Comparison of ENCODE assay signal across 8 cellular contexts in the genomic region with DNA sequence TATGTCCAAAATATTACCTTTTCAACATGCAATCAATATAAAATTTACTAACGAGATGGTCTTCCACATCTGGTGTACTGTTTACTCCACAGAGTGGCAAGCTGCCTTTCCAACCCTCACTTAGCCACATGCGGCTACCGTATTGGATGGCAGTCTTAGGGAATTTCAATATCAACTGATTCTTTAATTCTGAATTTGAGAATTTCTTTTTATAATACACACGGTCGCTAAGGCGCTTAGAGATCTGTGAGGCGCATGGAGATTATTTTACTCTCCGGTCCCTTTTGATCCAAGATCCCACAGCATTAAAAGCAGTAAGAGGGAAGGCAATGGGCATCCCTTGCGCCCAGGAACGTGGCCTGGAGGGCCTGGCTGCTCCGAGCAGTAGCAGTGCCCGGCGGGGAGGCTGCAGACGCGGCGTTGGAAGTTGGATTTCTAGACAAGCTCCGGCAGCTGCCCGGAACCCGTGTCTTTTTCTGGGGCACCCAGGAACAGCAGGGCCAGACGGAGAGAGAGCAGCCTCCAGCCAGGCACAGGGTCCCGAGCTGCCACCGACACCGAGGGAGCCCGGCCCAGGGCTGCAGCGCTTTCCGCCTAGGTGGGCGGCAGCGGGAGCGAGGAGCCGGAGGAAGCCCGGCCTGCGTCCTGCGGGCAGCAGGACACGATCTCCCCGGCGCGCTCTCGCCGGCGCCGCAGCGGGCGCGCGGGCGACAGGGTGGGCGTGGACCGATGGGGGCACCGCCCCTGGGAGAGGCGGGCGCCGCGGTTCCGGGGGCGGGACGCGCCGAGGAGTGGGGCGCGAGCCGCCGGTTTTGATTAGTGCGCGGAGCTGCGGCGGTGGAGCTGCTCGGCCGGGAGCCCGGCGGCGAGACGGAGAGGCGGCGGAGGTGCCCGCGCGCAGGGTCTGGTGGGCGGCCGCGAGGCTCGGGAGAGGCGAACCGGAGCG. TPM values are rescaled to one million over a fixed set of nuclear protein-coding genes. Genes with fewer than 3 reads are reported as not detected.
DNase-seq lines count a peak whose midpoint lies in the region; ATAC-seq and TF ChIP-seq lines count a peak whose summit lies in the region.

A gene (plus strand): TSS at position 819 of the 946 bp plus-strand sequence. CDS start 402 bp downstream, outside the sequence.

- H3K27ac Mint-ChIP-seq in Caco-2 (ENCODE audit: unreplicated experiment), result peak within 1 kb of the TSS; percentile 94

- H3K36me3 ChIP-seq in Caco-2 (ENCODE audit: control insufficient read depth, insufficient read depth, low read length) (no peaks in the 10 kb centered on the region), HUES48 (ENCODE audit: control insufficient read depth, insufficient read depth, low read length) (no peaks in the 10 kb centered on the region), OCI-LY3 (replicated peaks; ENCODE audit: low read depth, low read length) (peaks cover 31% of the 10 kb centered on the region), mucosa of rectum (ENCODE audit: control insufficient read depth in 2 of 2, insufficient read depth in 2 of 2, low read length in 2 of 2) (no peaks in the 10 kb centered on the region)

- H3K27ac ChIP-seq in HUES48 (ENCODE audit: low read depth, low read length) (peak within 1 kb of the TSS; percentile 88), OCI-LY3 (ENCODE audit: low read length) (peak within 1 kb of the TSS; percentile 93), mucosa of rectum (ENCODE audit: low read depth in 2 of 2, low read length in 2 of 2) (peak within 1 kb of the TSS; percentile 95 to 96)

- intact Hi-C loops in Caco-2 (cut with micrococcal nuclease; ENCODE audit: unreplicated experiment), result loop anchor here (2.0 to 5.0 kb wide), 3 partner anchors 44 to 179 kb away; no protein-coding TSS in a partner anchor

- H3K36me3 Mint-ChIP-seq in Caco-2 (ENCODE audit: insufficient read depth, unreplicated experiment), result no peaks in the 10 kb centered on the region

- H3K79me2 ChIP-seq in OCI-LY3 (ENCODE audit: low read length), result peaks cover 44% of the 10 kb centered on the region

- no peak for TF ChIP-seq CTCF in Caco-2 (IDR thresholded peaks at IDR 0.05; ENCODE audit: insufficient read depth in 1 of 2, low read depth in 1 of 2, low read length in 1 of 2, severe bottlenecking in 1 of 2, unreplicated experiment in 1 of 2)
- no peak for TF ChIP-seq CTCF in OCI-LY3 (IDR thresholded peaks at IDR 0.05; ENCODE audit: low read depth, low read length)
- no peak for TF ChIP-seq CTCF in epithelial cell of esophagus (IDR thresholded peaks at IDR 0.05; ENCODE audit: insufficient read depth, low read depth, low read length, missing control alignments)

- no peaks in the 10 kb centered on the region for H3K27me3 Mint-ChIP-seq in Caco-2 (ENCODE audit: insufficient read depth, unreplicated experiment)

- peak within 1 kb of the TSS; percentile 78 for H3K4me3 ChIP-seq in Caco-2 (ENCODE audit: low read depth, low read length)
- H3K4me3 ChIP-seq in HUES48 (ENCODE audit: low read depth, low read length), result peak within 1 kb of the TSS; percentile 83
- H3K4me3 ChIP-seq in OCI-LY3 (ENCODE audit: low read length), result peak within 1 kb of the TSS; percentile 87
- H3K4me3 ChIP-seq in epithelial cell of esophagus (ENCODE audit: low read length), result peak within 1 kb of the TSS; percentile 90
- H3K4me3 ChIP-seq in mucosa of rectum (ENCODE audit: low read length in 2 of 2), result peak within 1 kb of the TSS; percentile 87 to 93

- no peaks in the 10 kb centered on the region for H3K9me3 Mint-ChIP-seq in Caco-2 (ENCODE audit: unreplicated experiment)

- POLR2A ChIA-PET in Caco-2 (lab: Charles Lee), result interaction anchor here (0.5 to 0.8 kb wide), 4 partner anchors 37 to 131 kb away, joined by 3 to 5 read pairs (median 4); no protein-coding TSS in a partner anchor

- CTCF ChIA-PET in Caco-2 (lab: Charles Lee), result no interaction called here

- H3K4me1 ChIP-seq in Caco-2 (peaks cover 33% of the 10 kb centered on the region), HUES48 (ENCODE audit: control insufficient read depth, insufficient read depth, low read length) (peaks cover 21% of the 10 kb centered on the region; the same call in 1 of the 2 replicates), OCI-LY3 (ENCODE audit: low read length) (peaks cover 50% of the 10 kb centered on the region), mucosa of rectum (ENCODE audit: control insufficient read depth in 2 of 2, insufficient read depth in 2 of 2, low read length in 2 of 2) (peaks cover 14 to 25% of the 10 kb centered on the region in 2 donors)

- peak; percentile 89 to 94 for DNase-seq in Caco-2
- peak; percentile 76 for DNase-seq in activated T-cell treated with anti-CD3 and anti-CD28 coated beads for 4 hours
- DNase-seq in epithelial cell of esophagus (ENCODE audit: low read depth), result peak; percentile 93
- DNase-seq in stimulated activated CD8-positive, alpha-beta memory T cell treated with anti-CD3 and anti-CD28 coated beads, Interleukin-4, amount 100 ng/mL, for 4 hours (ENCODE audit: low read depth in 2 of 2, low spot score in 1 of 2), result peak; percentile 62 to 76

- H3K9me3 ChIP-seq in Caco-2 (no peaks in the 10 kb centered on the region), HUES48 (ENCODE audit: control insufficient read depth, insufficient read depth, low read length) (no peaks in the 10 kb centered on the region), OCI-LY3 (ENCODE audit: insufficient read depth, low read length) (peaks cover 11% of the 10 kb centered on the region; the same call in 1 of the 2 replicates), mucosa of rectum (ENCODE audit: control insufficient read depth in 2 of 2, low read length in 2 of 2) (no peaks in the 10 kb centered on the region)

- ATAC-seq in GM21367 (IDR thresholded peaks at IDR 0.05; ENCODE audit: unreplicated experiment), result peak; percentile 69

- peak within 1 kb of the TSS; percentile 91 for H3K4me2 ChIP-seq in OCI-LY3 (ENCODE audit: low read length)

- TSS peak; percentile 72 for BruUV-seq in Caco-2 (replicated peaks; lab: Mats Ljungman, UMichigan)

- H3K4me3 Mint-ChIP-seq in Caco-2 (ENCODE audit: unreplicated experiment), result no peak within 1 kb of the TSS

- no peak within 1 kb of the TSS; the same call in 1 of the 2 replicates for H2AFZ ChIP-seq in OCI-LY3 (ENCODE audit: low read depth, low read length)

- H3K4me1 Mint-ChIP-seq in Caco-2 (ENCODE audit: low read depth, unreplicated experiment), result no peaks in the 10 kb centered on the region

- peaks cover 35% of the 10 kb centered on the region for H4K20me1 ChIP-seq in OCI-LY3 (ENCODE audit: insufficient read depth, low read length)

- peak within 1 kb of the TSS; percentile 87 for H3K9ac ChIP-seq in HUES48 (ENCODE audit: low read depth, low read length)
- peak within 1 kb of the TSS; percentile 96 for H3K9ac ChIP-seq in OCI-LY3 (ENCODE audit: low read length)
- peak within 1 kb of the TSS; percentile 92 to 96 for H3K9ac ChIP-seq in mucosa of rectum (ENCODE audit: low read depth in 1 of 2, low read length in 2 of 2)

- no peaks in the 10 kb centered on the region for H3K27me3 ChIP-seq in Caco-2 (replicated peaks; ENCODE audit: control insufficient read depth, insufficient read depth, low read length)
- no peaks in the 10 kb centered on the region for H3K27me3 ChIP-seq in HUES48 (ENCODE audit: control insufficient read depth, insufficient read depth, low read length)
- H3K27me3 ChIP-seq in OCI-LY3 (ENCODE audit: low read depth, low read length), result no peaks in the 10 kb centered on the region
- no peaks in the 10 kb centered on the region for H3K27me3 ChIP-seq in mucosa of rectum (ENCODE audit: control insufficient read depth in 2 of 2, insufficient read depth in 2 of 2, low read length in 2 of 2)

RNA-seq across cellular contexts. Expression of the gene that starts here (rescaled TPM):
- total RNA-seq in Caco-2 (2022), result 25.0 and 26.7 TPM in 2 replicates

Comparison
In these comparisons a context has a peak if more than half of its experiments do, and no peak if none do; other contexts are left out.
1. Peak in every context shown above with its lines: DNase-seq, ATAC-seq, H3K4me3 ChIP-seq and H3K27ac ChIP-seq.